ENCODE assay signal across 13 cellular contexts in genomic region chr12:50083301-50083700, GRCh38. TPM values are rescaled to one million over a fixed set of nuclear protein-coding genes. Genes with fewer than 3 reads are reported as not detected.
A peak's percentile ranks its signal among the peaks of the same experiment; 100 is the strongest.
DNase-seq lines count a peak whose midpoint lies in the region; ATAC-seq and TF ChIP-seq lines count a peak whose summit lies in the region.
"Had no signal": no experiment of that assay in that cellular context is flagged by ENCODE, and none has a peak within 500 bp of the region (broad histone marks: within the 10 kb centered on the region; RNA-seq: fewer than 3 reads in every experiment).

No MANE protein-coding gene starts in this region.

- no peak overlapping the region for H3K4me3 ChIP-seq in fibroblast of the aortic adventitia (ENCODE audit: low read depth, low read length)
- H3K4me3 ChIP-seq in spleen, result no peak overlapping the region

- H3K27ac ChIP-seq in spleen, result peak overlapping the region in 1 of 8 donors; percentile 45
- H3K27ac ChIP-seq: brain microvascular endothelial cell had no signal

- DNase-seq in activated CD4-positive, alpha-beta T cell treated with anti-CD3 and anti-CD28 coated beads, Interleukin-2, amount 10 ng/mL, durations not matched to agents 7 days and 5 days, result no peak
- DNase-seq in activated CD4-positive, alpha-beta T cell treated with anti-CD3 and anti-CD28 coated beads for 4 hours, result no peak
- DNase-seq in T-cell (no peak), fibroblast of the aortic adventitia (ENCODE audit: low read depth) (peak; percentile 47), spleen (peak; percentile 47), hypothalamus (lab: John Stamatoyannopoulos, UW) (no peak), nucleus accumbens (lab: John Stamatoyannopoulos, UW) (no peak)
- DNase-seq: brain microvascular endothelial cell; HCEC 1CT; NCI-H2227 treated with DMSO at 0.1 percent for 48 hours; stimulated activated CD4-positive, alpha-beta T cell treated with anti-CD3 and anti-CD28 coated beads, Interleukin-12 subunit alpha, Interleukin-12 subunit beta, amount 100 ng/mL, for 4 hours had no signal

- POLR2A ChIA-PET in activated CD4-positive, alpha-beta T cell treated with anti-CD3 and anti-CD28 coated beads, Interleukin-2, amount 10 ng/mL, durations not matched to agents 7 days and 5 days (lab: Charles Lee), result interaction anchor here (0.6 kb wide), 1 partner anchor 626 kb away, joined by 4 read pairs; no protein-coding TSS in a partner anchor
- POLR2A ChIA-PET in T-cell (lab: Charles Lee), result no interaction called here

- H3K4me1 Mint-ChIP-seq in activated CD4-positive, alpha-beta T cell treated with anti-CD3 and anti-CD28 coated beads, Interleukin-2, amount 10 ng/mL, durations not matched to agents 7 days and 5 days, result peaks cover 31% of the 10 kb centered on the region
- H3K4me1 Mint-ChIP-seq in T-cell, result peaks cover 31 to 36% (median 33%) of the 10 kb centered on the region in 3 donors

- peaks cover 0 to 20% (median 14%) of the 10 kb centered on the region in 6 donors for H3K36me3 ChIP-seq in spleen

- intact Hi-C loops in spleen (cut with DNase I; ENCODE audit: low total_unique reads), result no loop called here

- 85 to 97% (median 94%) methylated on average over 1 of the region's 1 CpG for WGBS in spleen, 5 donors

- no peak for TF ChIP-seq POLR2A in spleen (IDR thresholded peaks at IDR 0.05)

- H3K27me3 Mint-ChIP-seq in activated CD4-positive, alpha-beta T cell treated with anti-CD3 and anti-CD28 coated beads, Interleukin-2, amount 10 ng/mL, durations not matched to agents 7 days and 5 days, result no peaks in the 10 kb centered on the region
- H3K27me3 Mint-ChIP-seq in T-cell, result no peaks in the 10 kb centered on the region

- CTCF ChIA-PET in activated CD4-positive, alpha-beta T cell treated with anti-CD3 and anti-CD28 coated beads, Interleukin-2, amount 10 ng/mL, durations not matched to agents 7 days and 5 days (lab: Charles Lee), result interaction anchor here (0.9 to 6.0 kb wide), 6 partner anchors 8 to 46 kb away, joined by 3 to 68 read pairs (median 8); partner anchors contain the start of gene COX14
- CTCF ChIA-PET in T-cell (lab: Charles Lee), result interaction anchor here in 1 of 2 donors (0.6 to 1.3 kb wide), 2 partner anchors 29 to 84 kb away, joined by 3 to 4 read pairs; partner anchors contain the start of genes CERS5 and COX14

- peak overlapping the region; percentile 68 for H3K4me3 Mint-ChIP-seq in activated CD4-positive, alpha-beta T cell treated with anti-CD3 and anti-CD28 coated beads, Interleukin-2, amount 10 ng/mL, durations not matched to agents 7 days and 5 days
- peak overlapping the region; percentile 62 to 76 (median 67) for H3K4me3 Mint-ChIP-seq in T-cell

- ATAC-seq in T-cell (replicated peaks in 1 of 4), result no peak
- ATAC-seq in HG02610 (IDR thresholded peaks at IDR 0.05; ENCODE audit: unreplicated experiment), result no peak

- TF ChIP-seq CTCF in fibroblast of the aortic adventitia (IDR thresholded peaks at IDR 0.05; ENCODE audit: insufficient read depth, low read length) (no peak), spleen (IDR thresholded peaks at IDR 0.05 in 8 of 11, conservative IDR thresholded peaks at IDR 0.05 in 3 of 11) (no peak)

- H3K4me1 ChIP-seq in spleen, result peaks cover 0 to 51% (median 35%) of the 10 kb centered on the region in 6 donors

- H3K36me3 Mint-ChIP-seq in activated CD4-positive, alpha-beta T cell treated with anti-CD3 and anti-CD28 coated beads, Interleukin-2, amount 10 ng/mL, durations not matched to agents 7 days and 5 days (ENCODE audit: low read depth), result peaks cover 10% of the 10 kb centered on the region
- peaks cover 4% of the 10 kb centered on the region for H3K36me3 Mint-ChIP-seq in T-cell

- no peaks in the 10 kb centered on the region for H3K9me3 ChIP-seq in spleen

- H3K27ac Mint-ChIP-seq in activated CD4-positive, alpha-beta T cell treated with anti-CD3 and anti-CD28 coated beads, Interleukin-2, amount 10 ng/mL, durations not matched to agents 7 days and 5 days, result peak overlapping the region; percentile 48
- H3K27ac Mint-ChIP-seq in T-cell, result peak overlapping the region; percentile 86 to 95

- peaks cover 0 to 3% (median 0%) of the 10 kb centered on the region in 7 donors for H3K27me3 ChIP-seq in spleen (replicated peaks in 1 of 7)
- H3K27me3 ChIP-seq: brain microvascular endothelial cell had no signal

- no peaks in the 10 kb centered on the region for H3K9me3 Mint-ChIP-seq in activated CD4-positive, alpha-beta T cell treated with anti-CD3 and anti-CD28 coated beads, Interleukin-2, amount 10 ng/mL, durations not matched to agents 7 days and 5 days
- H3K9me3 Mint-ChIP-seq in T-cell, result no peaks in the 10 kb centered on the region

RNA-seq across cellular contexts. Expression of gene SMARCD1, which starts 1.8 kb away (rescaled TPM):
- total RNA-seq in activated CD4-positive, alpha-beta T cell treated with anti-CD3 and anti-CD28 coated beads, Interleukin-2, amount 10 ng/mL, durations not matched to agents 7 days and 5 days, result 10 to 100 TPM; 62.3 to 88.6 TPM
- total RNA-seq in T-cell (10 to 100 TPM; 71.8 to 79.8 (median 78.8) TPM), fibroblast of the aortic adventitia (ENCODE audit: low replicate concordance) (33.4 and 49.0 TPM in 2 replicates), spleen (10 to 100 TPM; 47.3 to 85.7 (median 60.3) TPM)
- 10 to 100 TPM; 17.4 to 25.3 (median 18.1) TPM for polyA plus RNA-seq in spleen

RNA-seq across cellular contexts. Expression of gene GPD1, which starts 20.5 kb away (rescaled TPM):
- under 1 TPM; 0.25 to 0.37 TPM for total RNA-seq in activated CD4-positive, alpha-beta T cell treated with anti-CD3 and anti-CD28 coated beads, Interleukin-2, amount 10 ng/mL, durations not matched to agents 7 days and 5 days
- 1 to 10 TPM in 1 of 5 donors, under 1 TPM in 4; 0.41 to 1.1 (median 0.86) TPM for total RNA-seq in T-cell
- 0.36 TPM in 1 of 2 replicates, not detected in the other for total RNA-seq in fibroblast of the aortic adventitia (ENCODE audit: low replicate concordance)
- under 1 TPM in 6 of 7 donors, not detected in 1; 0.13 to 0.79 (median 0.45) TPM for total RNA-seq in spleen
- under 1 TPM; 0.44 to 0.72 (median 0.48) TPM for polyA plus RNA-seq in spleen

RNA-seq across cellular contexts. Expression of gene ASIC1, which starts 25.9 kb away (rescaled TPM):
- 10 to 100 TPM in 1 of 2 experiments, 1 to 10 TPM in 1; 8.7 to 10.1 TPM for total RNA-seq in activated CD4-positive, alpha-beta T cell treated with anti-CD3 and anti-CD28 coated beads, Interleukin-2, amount 10 ng/mL, durations not matched to agents 7 days and 5 days
- total RNA-seq in T-cell, result 1 to 10 TPM; 1.6 to 9.1 (median 5.1) TPM
- 4.9 and 5.2 TPM in 2 replicates for total RNA-seq in fibroblast of the aortic adventitia (ENCODE audit: low replicate concordance)
- 1 to 10 TPM in 2 of 7 donors, under 1 TPM in 5; 0.26 to 1.3 (median 0.54) TPM for total RNA-seq in spleen
- polyA plus RNA-seq in spleen, result under 1 TPM; 0.16 to 0.33 (median 0.22) TPM
- total RNA-seq: Daoy had no signal

RNA-seq across cellular contexts. Expression of gene COX14, which starts 28.7 kb away (rescaled TPM):
- total RNA-seq in activated CD4-positive, alpha-beta T cell treated with anti-CD3 and anti-CD28 coated beads, Interleukin-2, amount 10 ng/mL, durations not matched to agents 7 days and 5 days, result 10 to 100 TPM; 31.6 to 47.9 TPM
- 10 to 100 TPM; 38.0 to 49.9 (median 43.9) TPM for total RNA-seq in T-cell
- total RNA-seq in fibroblast of the aortic adventitia (ENCODE audit: low replicate concordance), result 12.5 and 36.4 TPM in 2 replicates
- 10 to 100 TPM; 45.9 to 68.2 (median 52.7) TPM for total RNA-seq in spleen
- polyA plus RNA-seq in spleen, result 100 to 1,000 TPM in 1 of 3 donors, 10 to 100 TPM in 2; 75.5 to 116 (median 81.9) TPM

RNA-seq across cellular contexts. Expression of gene RACGAP1, which starts 58.0 kb away (rescaled TPM):
- 100 to 1,000 TPM; 177 to 183 TPM for total RNA-seq in activated CD4-positive, alpha-beta T cell treated with anti-CD3 and anti-CD28 coated beads, Interleukin-2, amount 10 ng/mL, durations not matched to agents 7 days and 5 days
- total RNA-seq in T-cell (10 to 100 TPM in 3 of 5 donors, 1 to 10 TPM in 2; 5.5 to 14.8 (median 13.9) TPM), fibroblast of the aortic adventitia (ENCODE audit: low replicate concordance) (18.6 and 88.1 TPM in 2 replicates), spleen (10 to 100 TPM in 4 of 7 donors, 1 to 10 TPM in 3; 8.1 to 21.1 (median 11.3) TPM)
- polyA plus RNA-seq in spleen, result 1 to 10 TPM; 3.4 to 6.9 (median 5.8) TPM

Comparison
In these comparisons a context has a peak if more than half of its experiments do, and no peak if none do; other contexts are left out.
1. DNase-seq: peak in fibroblast of the aortic adventitia (single experiment) and spleen (single experiment); none in activated CD4-positive, alpha-beta T cell treated with anti-CD3 and anti-CD28 coated beads, Interleukin-2, amount 10 ng/mL, durations not matched to agents 7 days and 5 days (single experiment), activated CD4-positive, alpha-beta T cell treated with anti-CD3 and anti-CD28 coated beads for 4 hours (0 of 2), T-cell (0 of 34), hypothalamus (0 of 51) and nucleus accumbens (0 of 56).